ENCODE assay signal across 26 cellular contexts in genomic region chr16:1285669-1286491, GRCh38. TPM values are rescaled to one million over a fixed set of nuclear protein-coding genes. Genes with fewer than 3 reads are reported as not detected.
DNase-seq lines count a peak whose midpoint lies in the region; ATAC-seq and TF ChIP-seq lines count a peak whose summit lies in the region.
"Had no signal": no experiment of that assay in that cellular context is flagged by ENCODE, and none has a peak within 500 bp of the region (broad histone marks: within the 10 kb centered on the region; RNA-seq: fewer than 3 reads in every experiment).

No MANE protein-coding gene starts in this region.

- no peak overlapping the region for H3K14ac ChIP-seq in neuronal stem cell (ENCODE audit: low read length)

- H3K9me3 ChIP-seq in PC-3 (ENCODE audit: low read length): no peaks in the 10 kb centered on the region
- H3K9me3 ChIP-seq in neuronal stem cell (replicated peaks in 1 of 2; ENCODE audit: control insufficient read depth in 2 of 2, insufficient read depth in 1 of 2, low read depth in 1 of 2, low read length in 2 of 2): no peaks in the 10 kb centered on the region
- no peaks in the 10 kb centered on the region for H3K9me3 ChIP-seq in testis
- H3K9me3 ChIP-seq: esophagus muscularis mucosa, gastrocnemius medialis, mucosa of descending colon, prostate gland had no signal

- H3K18ac ChIP-seq in neuronal stem cell (ENCODE audit: low read length): no peak overlapping the region

- H2BK12ac ChIP-seq in neuronal stem cell (ENCODE audit: low read length): no peak overlapping the region

- no peaks in the 10 kb centered on the region for H3K9me3 Mint-ChIP-seq in GM23338
- H3K9me3 Mint-ChIP-seq: CD4-positive, alpha-beta memory T cell; IgD-negative memory B cell; neural crest cell; stimulated activated effector memory CD8-positive, alpha-beta T cell treated with anti-CD3 and anti-CD28 coated beads, Interleukin-12 subunit alpha, Interleukin-12 subunit beta, amount 100 ng/mL, for 72 hours; WTC11 had no signal

- H3F3A ChIP-seq in GM23338 (replicated peaks; ENCODE audit: low read depth): no peaks in the 10 kb centered on the region
- no peaks in the 10 kb centered on the region for H3F3A ChIP-seq in PC-3 (ENCODE audit: low read length, unreplicated experiment)

- H3K79me2 ChIP-seq in GM23338 (replicated peaks; ENCODE audit: insufficient read depth) (no peaks in the 10 kb centered on the region), PC-3 (ENCODE audit: low read length) (no peaks in the 10 kb centered on the region)

- H3K36me3 ChIP-seq in GM23338 (ENCODE audit: insufficient read depth) (no peaks in the 10 kb centered on the region), PC-3 (ENCODE audit: low read depth, low read length) (no peaks in the 10 kb centered on the region), neuronal stem cell (replicated peaks in 1 of 2; ENCODE audit: control insufficient read depth in 2 of 2, insufficient read depth in 2 of 2, low read length in 2 of 2) (no peaks in the 10 kb centered on the region), testis (ENCODE audit: low read depth, missing control alignments) (no peaks in the 10 kb centered on the region)
- H3K36me3 ChIP-seq: esophagus muscularis mucosa, gastrocnemius medialis, prostate gland had no signal

- no peak overlapping the region for H3K27ac Mint-ChIP-seq in GM23338
- H3K27ac Mint-ChIP-seq: CD4-positive, alpha-beta memory T cell; IgD-negative memory B cell; stimulated activated effector memory CD8-positive, alpha-beta T cell treated with anti-CD3 and anti-CD28 coated beads, Interleukin-12 subunit alpha, Interleukin-12 subunit beta, amount 100 ng/mL, for 72 hours; WTC11 had no signal

- H3K9me2 ChIP-seq in GM23338 (ENCODE audit: insufficient read depth) (no peaks in the 10 kb centered on the region), PC-3 (replicated peaks; ENCODE audit: low read length) (no peaks in the 10 kb centered on the region)

- no TSS peak for BruUV-seq in PC-3 (replicated peaks; lab: Mats Ljungman, UMichigan)

- DNase-seq in GM23338 (ENCODE audit: low spot score) (peak; percentile 66), PC-3 (no peak), neuronal stem cell (ENCODE audit: low spot score) (no peak), cerebellar cortex (ENCODE audit: low spot score) (no peak), testis (no peak)
- DNase-seq in activated CD8-positive, alpha-beta memory T cell treated with anti-CD3 and anti-CD28 coated beads for 24 hours: no peak
- DNase-seq: activated effector memory CD4-positive, alpha-beta T cell treated with anti-CD3 and anti-CD28 coated beads, Interleukin-2, amount 50 U/mL, for 16 hours; CD4-positive, alpha-beta memory T cell; gastrocnemius medialis; hippocampal formation; mucosa of descending colon; NCI-H1417; NCI-H2081 treated with DMSO at 0.1 percent for 48 hours; NCI-H510A treated with DMSO at 0.1 percent for 48 hours; stimulated activated CD4-positive, alpha-beta T cell treated with anti-CD3 and anti-CD28 coated beads, Interleukin-1b, Interleukin-23, amount 100 ng/mL, for 48 hours had no signal

- no peak overlapping the region for H3K27ac ChIP-seq in GM23338 (ENCODE audit: low read depth)
- no peak overlapping the region for H3K27ac ChIP-seq in PC-3 (ENCODE audit: low read length)
- H3K27ac ChIP-seq in neuronal stem cell (replicated peaks; ENCODE audit: low read length): no peak overlapping the region
- no peak overlapping the region for H3K27ac ChIP-seq in testis
- H3K27ac ChIP-seq: esophagus muscularis mucosa, gastrocnemius medialis, prostate gland had no signal

- intact Hi-C loops in PC-3 (cut with micrococcal nuclease) (no loop called here), testis (cut with DNase I; ENCODE audit: low total_unique reads) (no loop called here)

- H4K8ac ChIP-seq in neuronal stem cell (ENCODE audit: low read depth, low read length): no peak overlapping the region

- no peak overlapping the region for H4K91ac ChIP-seq in neuronal stem cell (ENCODE audit: low read depth, low read length, poor library complexity)

- H3K79me1 ChIP-seq in neuronal stem cell (ENCODE audit: low read depth, low read length): no peaks in the 10 kb centered on the region

- POLR2A ChIA-PET in PC-3 (lab: Charles Lee; ENCODE audit: unreplicated experiment): no interaction called here

- H3K27me3 ChIP-seq in GM23338 (ENCODE audit: insufficient read depth): peaks cover 22% of the 10 kb centered on the region
- H3K27me3 ChIP-seq in PC-3 (ENCODE audit: low read length): no peaks in the 10 kb centered on the region
- H3K27me3 ChIP-seq in neuronal stem cell (ENCODE audit: control insufficient read depth in 3 of 3, insufficient read depth in 3 of 3, low read depth in 1 of 3, low read length in 3 of 3): peaks cover 0 to 78% (median 19%) of the 10 kb centered on the region in 3 experiments
- no peaks in the 10 kb centered on the region for H3K27me3 ChIP-seq in testis

- CTCF ChIA-PET in PC-3 (lab: Charles Lee): no interaction called here

- H2BK5ac ChIP-seq in neuronal stem cell (ENCODE audit: low read length): peak overlapping the region; percentile 66

- TF ChIP-seq CTCF in GM23338 (conservative IDR thresholded peaks at IDR 0.05; ENCODE audit: low read depth in 2 of 2): peak; percentile 40
- 0 out of 2 replicates have a peak, but pooled peaks have one; percentile 11 for TF ChIP-seq CTCF in PC-3 (conservative IDR thresholded peaks at IDR 0.05; ENCODE audit: low read depth, low read length)
- TF ChIP-seq CTCF in testis (IDR thresholded peaks at IDR 0.05): no peak

- H3K9ac ChIP-seq in PC-3 (ENCODE audit: low read length) (no peak overlapping the region), neuronal stem cell (ENCODE audit: low read depth, low read length, poor library complexity) (no peak overlapping the region)

- peak overlapping the region; percentile 75 for H2AK5ac ChIP-seq in neuronal stem cell (ENCODE audit: low read depth, low read length)

- TF ChIP-seq POLR2A in testis (IDR thresholded peaks at IDR 0.05): no peak

- H3K4me3 Mint-ChIP-seq in GM23338: no peak overlapping the region
- H3K4me3 Mint-ChIP-seq: CD4-positive, alpha-beta memory T cell; IgD-negative memory B cell; neural crest cell; stimulated activated effector memory CD8-positive, alpha-beta T cell treated with anti-CD3 and anti-CD28 coated beads, Interleukin-12 subunit alpha, Interleukin-12 subunit beta, amount 100 ng/mL, for 72 hours; WTC11 had no signal

- H3K4me1 ChIP-seq in GM23338 (ENCODE audit: insufficient read depth) (peaks cover 19% of the 10 kb centered on the region; the same call in 1 of the 2 replicates), PC-3 (ENCODE audit: insufficient read depth, low read length) (no peaks in the 10 kb centered on the region), neuronal stem cell (ENCODE audit: control insufficient read depth in 2 of 2, insufficient read depth in 1 of 2, low read depth in 1 of 2, low read length in 2 of 2) (peaks cover 7 to 10% of the 10 kb centered on the region in 2 donors), testis (peaks cover 13% of the 10 kb centered on the region)
- H3K4me1 ChIP-seq: gastrocnemius medialis, prostate gland had no signal

- H3K4me2 ChIP-seq in GM23338 (no peak overlapping the region), PC-3 (ENCODE audit: low read length) (no peak overlapping the region), neuronal stem cell (ENCODE audit: insufficient read depth, low read length, poor library complexity, severe bottlenecking) (no peak overlapping the region)

- peaks cover 35% of the 10 kb centered on the region for H3K27me3 Mint-ChIP-seq in GM23338 (ENCODE audit: insufficient read depth, low read depth, poor library complexity)

- WGBS in neuronal stem cell (ENCODE audit: extremely low coverage in 2 of 2, insufficient read length in 2 of 2, insufficient replicate concordance in 1 of 2), 2 donors: no CpG with 5 or more reads among the region's 36 CpGs
- 81 to 82% methylated on average over 34 to 36 of the region's 36 CpGs for WGBS in testis, 2 donors

- no peaks in the 10 kb centered on the region for H3K36me3 Mint-ChIP-seq in GM23338 (ENCODE audit: low read depth)
- H3K36me3 Mint-ChIP-seq: CD4-positive, alpha-beta memory T cell; IgD-negative memory B cell; stimulated activated effector memory CD8-positive, alpha-beta T cell treated with anti-CD3 and anti-CD28 coated beads, Interleukin-12 subunit alpha, Interleukin-12 subunit beta, amount 100 ng/mL, for 72 hours; WTC11 had no signal

- H2AFZ ChIP-seq in GM23338: 0 out of 2 replicates have a peak overlapping the region, but pooled peaks have one; percentile 43
- no peak overlapping the region for H2AFZ ChIP-seq in PC-3 (ENCODE audit: low read length)
- H2AFZ ChIP-seq in neuronal stem cell (ENCODE audit: low read length): no peak overlapping the region

- no peaks in the 10 kb centered on the region for H4K20me1 ChIP-seq in GM23338 (replicated peaks; ENCODE audit: insufficient read depth)
- H4K20me1 ChIP-seq in PC-3 (ENCODE audit: low read length): no peaks in the 10 kb centered on the region

- H3K4me3 ChIP-seq in GM23338: no peak overlapping the region
- no peak overlapping the region for H3K4me3 ChIP-seq in PC-3 (ENCODE audit: low read length)
- H3K4me3 ChIP-seq in neuronal stem cell (ENCODE audit: low read length in 2 of 2): no peak overlapping the region
- no peak overlapping the region for H3K4me3 ChIP-seq in testis
- H3K4me3 ChIP-seq: esophagus muscularis mucosa, gastrocnemius medialis, mucosa of descending colon, prostate gland had no signal

- peak overlapping the region; percentile 67 for H2BK120ac ChIP-seq in neuronal stem cell (ENCODE audit: low read depth, low read length)

- no peak overlapping the region for H3K23ac ChIP-seq in neuronal stem cell (ENCODE audit: low read depth, low read length, poor library complexity)

- peaks cover 27% of the 10 kb centered on the region for H3K4me1 Mint-ChIP-seq in GM23338

- ATAC-seq in GM23338 (peak; percentile 20), PC-3 (no peak)
- ATAC-seq: gastrocnemius medialis; mucosa of descending colon; stimulated activated effector memory CD8-positive, alpha-beta T cell treated with anti-CD3 and anti-CD28 coated beads, Interleukin-12 subunit alpha, Interleukin-12 subunit beta, amount 100 ng/mL, for 72 hours; WTC11 had no signal

- H3K4ac ChIP-seq in neuronal stem cell (ENCODE audit: low read length): peak overlapping the region; percentile 2

- H2BK15ac ChIP-seq in neuronal stem cell (ENCODE audit: low read length): peak overlapping the region; percentile 26

RNA-seq across cellular contexts. Expression of gene UBE2I, which starts 23.6 kb away (rescaled TPM):
- 116 and 117 TPM in 2 replicates for total RNA-seq in GM23338 (2014; rRNA removed; shearing (Covaris generic))
- polyA plus RNA-seq in GM23338 (2016; fragmentation: Nextera tagmentation; extraction: Ambion mirVana): 216 and 220 TPM in 2 replicates
- total RNA-seq in PC-3 (2014; rRNA removed): 71.3 and 116 TPM in 2 replicates
- polyA plus RNA-seq in neuronal stem cell (2013, experiment 1 of 2): 253 TPM
- polyA plus RNA-seq in neuronal stem cell (2013, experiment 2 of 2): 258 TPM
- total RNA-seq in testis: 100 to 1,000 TPM; 116 to 127 TPM
- 143 TPM for polyA plus RNA-seq in testis (ENCODE audit: insufficient read depth, low read depth, low replicate concordance)

RNA-seq across cellular contexts. Expression of gene TPSD1, which starts 30.0 kb away (rescaled TPM):
- 0.17 TPM in 1 of 2 replicates, not detected in the other for total RNA-seq in GM23338 (2014; rRNA removed; shearing (Covaris generic))
- polyA plus RNA-seq in GM23338 (2016; fragmentation: Nextera tagmentation; extraction: Ambion mirVana) (not detected in 2 replicates), testis (ENCODE audit: insufficient read depth, low read depth, low replicate concordance) (1.1 TPM)
- total RNA-seq in PC-3 (2014; rRNA removed) (not detected in 2 replicates), testis (1 to 10 TPM; 1.1 to 1.6 TPM)
- polyA plus RNA-seq in neuronal stem cell (2013, experiment 1 of 2): 0.06 TPM
- polyA plus RNA-seq in neuronal stem cell (2013, experiment 2 of 2): not detected
- total RNA-seq: CD4-positive, alpha-beta memory T cell; cerebellum; H4; MCF 10A; neural crest cell; skeletal muscle tissue; temporal lobe had no signal
- polyA plus RNA-seq: CD4-positive, alpha-beta memory T cell; IgD-negative memory B cell had no signal

RNA-seq across cellular contexts. Expression of gene TPSAB1, which starts 45.4 kb away (rescaled TPM):
- not detected in 2 replicates for total RNA-seq in GM23338 (2014; rRNA removed; shearing (Covaris generic))
- not detected in 2 replicates for polyA plus RNA-seq in GM23338 (2016; fragmentation: Nextera tagmentation; extraction: Ambion mirVana)
- total RNA-seq in PC-3 (2014; rRNA removed): not detected in 2 replicates
- not detected for polyA plus RNA-seq in neuronal stem cell (2013, experiment 1 of 2)
- polyA plus RNA-seq in neuronal stem cell (2013, experiment 2 of 2): not detected
- total RNA-seq in testis: 10 to 100 TPM; 11.7 to 32.0 TPM
- polyA plus RNA-seq in testis (ENCODE audit: insufficient read depth, low read depth, low replicate concordance): 12.2 TPM
- total RNA-seq: CD4-positive, alpha-beta memory T cell; H4; MCF 10A; neural crest cell; temporal lobe; WTC11 had no signal
- polyA plus RNA-seq: CD4-positive, alpha-beta memory T cell; IgD-negative memory B cell had no signal

RNA-seq across cellular contexts. Expression of gene BAIAP3, which starts 47.6 kb away (rescaled TPM):
- total RNA-seq in GM23338 (2014; rRNA removed; shearing (Covaris generic)): 13.0 and 23.0 TPM in 2 replicates
- 4.2 and 5.2 TPM in 2 replicates for polyA plus RNA-seq in GM23338 (2016; fragmentation: Nextera tagmentation; extraction: Ambion mirVana)
- 13.1 and 18.2 TPM in 2 replicates for total RNA-seq in PC-3 (2014; rRNA removed)
- polyA plus RNA-seq in neuronal stem cell (2013, experiment 1 of 2): 3.1 TPM
- 2.9 TPM for polyA plus RNA-seq in neuronal stem cell (2013, experiment 2 of 2)
- total RNA-seq in testis: 10 to 100 TPM; 29.8 to 60.4 TPM
- polyA plus RNA-seq in testis (ENCODE audit: insufficient read depth, low read depth, low replicate concordance): 23.0 TPM

RNA-seq across cellular contexts. Expression of gene TPSB2, which starts 55.9 kb away (rescaled TPM):
- not detected in 2 replicates for total RNA-seq in GM23338 (2014; rRNA removed; shearing (Covaris generic))
- polyA plus RNA-seq in GM23338 (2016; fragmentation: Nextera tagmentation; extraction: Ambion mirVana): 0.23 TPM in 1 of 2 replicates, not detected in the other
- total RNA-seq in PC-3 (2014; rRNA removed): not detected in 2 replicates
- not detected for polyA plus RNA-seq in neuronal stem cell (2013, experiment 1 of 2)
- not detected for polyA plus RNA-seq in neuronal stem cell (2013, experiment 2 of 2)
- 10 to 100 TPM; 10.8 to 49.5 TPM for total RNA-seq in testis
- polyA plus RNA-seq in testis (ENCODE audit: insufficient read depth, low read depth, low replicate concordance): 16.1 TPM
- total RNA-seq: CD4-positive, alpha-beta memory T cell; cerebellum; MCF 10A; neural crest cell; skeletal muscle tissue; temporal lobe had no signal
- polyA plus RNA-seq: CD4-positive, alpha-beta memory T cell; IgD-negative memory B cell had no signal

Comparison
In these comparisons a context has a peak if more than half of its experiments do, and no peak if none do; other contexts are left out.
1. CTCF ChIP-seq: peak in GM23338 (2 of 2) and PC-3 (single experiment); none in testis (0 of 3).
2. RNA of gene TPSAB1, which starts 45.4 kb away (total RNA-seq): 11.7 to 32.0 TPM in testis; not detected in GM23338 and not detected in PC-3; every median in the first group is over 10 times any median in the second.